Comparison of ENCODE assay signal across 12 cellular contexts in genomic region chr6:14635195-14635594, GRCh38.
DNase-seq lines count a peak whose midpoint lies in the region; ATAC-seq, FAIRE-seq and TF ChIP-seq lines count a peak whose summit lies in the region.
"Had no signal": no experiment of that assay in that cellular context is flagged by ENCODE, and none has a peak within 500 bp of the region (broad histone marks: within the 10 kb centered on the region; RNA-seq: fewer than 3 reads in every experiment).

No MANE protein-coding gene starts in this region.

- no peak for ATAC-seq in RWPE2 (ENCODE audit: low read depth)
- no peak for ATAC-seq in omental fat pad (ENCODE audit: low FRiP score)
- no peak for ATAC-seq in WTC11
- ATAC-seq in GM18870 (IDR thresholded peaks at IDR 0.05; ENCODE audit: unreplicated experiment) = no peak
- ATAC-seq: left ventricle myocardium superior had no signal

- CTCF ChIA-PET in WTC11 (lab: Charles Lee) = no interaction called here

- no peaks in the 10 kb centered on the region for H3K9me3 Mint-ChIP-seq in WTC11

- H3K4me1 ChIP-seq in RWPE2 (ENCODE audit: insufficient read depth, poor library complexity, severe bottlenecking) = peaks cover 5% of the 10 kb centered on the region

- no peaks in the 10 kb centered on the region for H3K36me3 ChIP-seq in RWPE2 (ENCODE audit: low read depth)

- FAIRE-seq in GM12892 (lab: Jason Lieb, UNC) = peak; percentile 54

- POLR2A ChIA-PET in WTC11 (lab: Charles Lee) = no interaction called here

- no peaks in the 10 kb centered on the region for H3K27me3 Mint-ChIP-seq in WTC11 (ENCODE audit: low read depth)

- no peak overlapping the region for H3K27ac Mint-ChIP-seq in WTC11

- no peak for TF ChIP-seq CTCF in RWPE2 (IDR thresholded peaks at IDR 0.05; ENCODE audit: poor library complexity, severe bottlenecking)
- no peak for TF ChIP-seq CTCF in omental fat pad (IDR thresholded peaks at IDR 0.05)
- no peak for TF ChIP-seq CTCF in WTC11 (IDR thresholded peaks at IDR 0.05)

- no peaks in the 10 kb centered on the region for H3K9me3 ChIP-seq in RWPE2 (ENCODE audit: severe bottlenecking)

- no peaks in the 10 kb centered on the region for H3K27me3 ChIP-seq in RWPE2 (ENCODE audit: insufficient read depth, poor library complexity, severe bottlenecking)

- DNase-seq in GM12892 (ENCODE audit: insufficient read length) (no peak), RWPE2 (ENCODE audit: low spot score) (no peak), mucosa of gallbladder (ENCODE audit: low spot score) (no peak), omental fat pad (ENCODE audit: low spot score) (no peak), WTC11 (ENCODE audit: low spot score) (no peak)
- peak; percentile 9 for DNase-seq in activated gamma-delta T cell treated with anti-CD3 and anti-CD28 coated beads, Interleukin-2, amount 50 U/mL, for 16 hours (ENCODE audit: low read depth)
- DNase-seq in stimulated activated CD4-positive, alpha-beta T cell treated with anti-CD3 and anti-CD28 coated beads, Interleukin-1b, Interleukin-23, amount 100 ng/mL, for 48 hours = peak; percentile 27
- DNase-seq: GOT3, left ventricle myocardium superior, NCI-H1417 treated with DMSO at 0.1 percent for 48 hours, posterior cingulate gyrus had no signal

- H3K4me1 Mint-ChIP-seq in WTC11 = peaks cover 64% of the 10 kb centered on the region

- H3K27ac ChIP-seq in RWPE2 (ENCODE audit: poor library complexity, severe bottlenecking) = peak overlapping the region; percentile 16

- H3K4me3 ChIP-seq in RWPE2 (ENCODE audit: severe bottlenecking) = no peak overlapping the region

- H3K4me3 Mint-ChIP-seq in WTC11 = no peak overlapping the region

- TF ChIP-seq POLR2A in GM12892 (IDR thresholded peaks at IDR 0.05; ENCODE audit: low read depth, low read length) = no peak

- H3K36me3 Mint-ChIP-seq in WTC11 = no peaks in the 10 kb centered on the region

TF ChIP-seq in WTC11, 78 proteins besides CTCF, POLR2A, EP300 and RAD21:
- TF ChIP-seq NR1H2 (CRISPR knock-in tag; IDR thresholded peaks at IDR 0.05) = no peak
- TF ChIP-seq FOXP1 (CRISPR knock-in tag; IDR thresholded peaks at IDR 0.05; ENCODE audit: borderline replicate concordance) = no peak
- TF ChIP-seq PRRX2 (CRISPR knock-in tag; IDR thresholded peaks at IDR 0.05) = no peak
- TF ChIP-seq NR3C1 (CRISPR knock-in tag; conservative IDR thresholded peaks at IDR 0.05; ENCODE audit: low read depth) = no peak
- no peak for TF ChIP-seq ARID4B (CRISPR knock-in tag; IDR thresholded peaks at IDR 0.05; ENCODE audit: borderline replicate concordance)
- no peak for TF ChIP-seq ZBTB21 (CRISPR knock-in tag; IDR thresholded peaks at IDR 0.05; ENCODE audit: borderline replicate concordance)
- TF ChIP-seq SMAD4 (CRISPR knock-in tag; IDR thresholded peaks at IDR 0.05) = no peak
- no peak for TF ChIP-seq ZMAT4 (CRISPR knock-in tag; IDR thresholded peaks at IDR 0.05)

Comparison
In these comparisons a context has a peak if more than half of its experiments do, and no peak if none do; other contexts are left out.
1. DNase-seq: peak in activated gamma-delta T cell treated with anti-CD3 and anti-CD28 coated beads, Interleukin-2, amount 50 U/mL, for 16 hours (single experiment) and stimulated activated CD4-positive, alpha-beta T cell treated with anti-CD3 and anti-CD28 coated beads, Interleukin-1b, Interleukin-23, amount 100 ng/mL, for 48 hours (single experiment); none in GM12892 (single experiment), RWPE2 (single experiment), mucosa of gallbladder (single experiment), omental fat pad (single experiment) and WTC11 (single experiment).